Comparison of ENCODE assay signal across 18 cellular contexts in the genomic region with DNA sequence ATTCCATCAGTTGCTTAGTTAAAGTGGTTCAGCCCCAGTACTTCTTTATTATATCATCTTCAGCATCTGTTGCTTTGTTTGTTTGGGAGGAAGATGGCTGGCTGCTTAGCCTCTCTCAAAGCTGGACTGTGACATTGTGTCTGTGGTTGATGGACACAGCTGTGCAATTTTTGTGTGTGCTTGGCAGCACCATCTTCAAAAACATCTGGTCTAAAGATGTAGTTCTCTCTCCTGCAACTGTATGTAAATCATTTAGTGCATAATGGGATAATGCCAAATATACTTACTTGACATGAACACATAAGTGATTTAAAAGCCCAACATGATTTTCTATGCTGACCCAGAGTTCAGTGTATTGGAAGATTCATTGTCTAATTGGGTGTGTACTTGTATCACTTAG.
DNase-seq lines count a peak whose midpoint lies in the region; ATAC-seq, FAIRE-seq and TF ChIP-seq lines count a peak whose summit lies in the region.
"Had no signal": no experiment of that assay in that cellular context is flagged by ENCODE, and none has a peak within 500 bp of the region (broad histone marks: within the 10 kb centered on the region; RNA-seq: fewer than 3 reads in every experiment).

No MANE protein-coding gene starts in this region.

- H3K4me1 Mint-ChIP-seq in astrocyte (ENCODE audit: low read depth, unreplicated experiment), result peaks cover 65% of the 10 kb centered on the region

- H3K27me3 Mint-ChIP-seq in astrocyte (ENCODE audit: low read depth, unreplicated experiment), result no peaks in the 10 kb centered on the region
- H3K27me3 Mint-ChIP-seq: stimulated activated naive CD8-positive, alpha-beta T cell treated with anti-CD3 and anti-CD28 coated beads, Interleukin-15, Interleukin-2, amounts not matched to agents 100 ng/mL and 50 ng/mL, for 24 hours; type B pancreatic cell had no signal

- peaks cover 91% of the 10 kb centered on the region for H3K79me2 ChIP-seq in astrocyte (ENCODE audit: insufficient read depth, low read length)

- no peak overlapping the region for H2AFZ ChIP-seq in astrocyte (ENCODE audit: low read depth, low read length)

- CTCF ChIA-PET in BJ (lab: Yijun Ruan, JAX), result no interaction called here

- no peaks in the 10 kb centered on the region for H3K36me3 Mint-ChIP-seq in astrocyte (ENCODE audit: low read depth, unreplicated experiment)

- H3K4me3 ChIP-seq in BJ (ENCODE audit: low read depth, low read length) (no peak overlapping the region), astrocyte (ENCODE audit: insufficient read depth, low read depth, low read length) (no peak overlapping the region)
- H3K4me3 ChIP-seq: HAP-1, heart left ventricle, ovary had no signal

- H3K4me1 ChIP-seq in astrocyte (ENCODE audit: insufficient read depth, low read length), result peaks cover 30% of the 10 kb centered on the region

- H3K4me3 Mint-ChIP-seq in astrocyte (ENCODE audit: unreplicated experiment), result no peak overlapping the region
- H3K4me3 Mint-ChIP-seq: stimulated activated naive CD8-positive, alpha-beta T cell treated with anti-CD3 and anti-CD28 coated beads, Interleukin-15, Interleukin-2, amounts not matched to agents 100 ng/mL and 50 ng/mL, for 24 hours; type B pancreatic cell had no signal

- H3K27ac ChIP-seq in astrocyte (ENCODE audit: low read depth, low read length), result no peak overlapping the region
- peak overlapping the region; percentile 58 for H3K27ac ChIP-seq in layer of hippocampus (ENCODE audit: low read depth, low read length)
- H3K27ac ChIP-seq: heart left ventricle, ovary had no signal

- H3K36me3 ChIP-seq in BJ (ENCODE audit: control insufficient read depth, insufficient read depth, low read length) (no peaks in the 10 kb centered on the region), astrocyte (ENCODE audit: insufficient read depth, low read length) (no peaks in the 10 kb centered on the region)
- H3K36me3 ChIP-seq: HAP-1, heart left ventricle, ovary had no signal

- H3K9me3 ChIP-seq in astrocyte (ENCODE audit: insufficient read depth, low read depth, low read length), result no peaks in the 10 kb centered on the region
- H3K9me3 ChIP-seq: HAP-1, heart left ventricle, ovary had no signal

- no peak for ATAC-seq in GM19023 (IDR thresholded peaks at IDR 0.05; ENCODE audit: unreplicated experiment)
- ATAC-seq: heart left ventricle had no signal

- no peak overlapping the region for H3K9ac ChIP-seq in astrocyte (ENCODE audit: low read length)

- no peak overlapping the region for H3K4me2 ChIP-seq in astrocyte (ENCODE audit: low read length)

- no peaks in the 10 kb centered on the region for H3K9me3 Mint-ChIP-seq in astrocyte (ENCODE audit: unreplicated experiment)
- H3K9me3 Mint-ChIP-seq: type B pancreatic cell had no signal

- TF ChIP-seq CTCF in BJ (IDR thresholded peaks at IDR 0.05; ENCODE audit: insufficient read depth, low read depth, low read length) (no peak), astrocyte (IDR thresholded peaks at IDR 0.05; ENCODE audit: insufficient read depth, low read depth, low read length) (no peak)

- H3K27me3 ChIP-seq in BJ (ENCODE audit: control insufficient read depth, insufficient read depth, low read length) (no peaks in the 10 kb centered on the region), astrocyte (ENCODE audit: insufficient read depth, low read length) (no peaks in the 10 kb centered on the region), layer of hippocampus (ENCODE audit: control insufficient read depth, insufficient read depth, low read length) (no peaks in the 10 kb centered on the region)
- H3K27me3 ChIP-seq: heart left ventricle, ovary had no signal

- DNase-seq in BJ (ENCODE audit: low read depth) (peak; percentile 68), HCEC 1CT (peak; percentile 55), astrocyte (ENCODE audit: low read depth) (no peak), mucosa of gallbladder (ENCODE audit: low spot score) (no peak), SW 1271 (lab: John Stamatoyannopoulos, UW) (no peak)
- DNase-seq in activated CD4-positive, alpha-beta T cell treated with anti-CD3 and anti-CD28 coated beads for 1 hour, result no peak
- DNase-seq: heart left ventricle, NCI-H1436, NCI-H748 treated with DMSO at 0.1 percent for 48 hours, ovary, T1000 had no signal

- peaks cover 68% of the 10 kb centered on the region for H4K20me1 ChIP-seq in astrocyte (ENCODE audit: insufficient read depth, low read length)

- POLR2A ChIA-PET in BJ (lab: Charles Lee), result no interaction called here

- peak overlapping the region; percentile 72 for H3K27ac Mint-ChIP-seq in astrocyte (ENCODE audit: unreplicated experiment)
- H3K27ac Mint-ChIP-seq: stimulated activated naive CD8-positive, alpha-beta T cell treated with anti-CD3 and anti-CD28 coated beads, Interleukin-15, Interleukin-2, amounts not matched to agents 100 ng/mL and 50 ng/mL, for 24 hours; type B pancreatic cell had no signal

- no peak for FAIRE-seq in astrocyte (lab: Jason Lieb, UNC)
- FAIRE-seq: bronchial epithelial cell, GM19239 had no signal

Comparison
In these comparisons a context has a peak if more than half of its experiments do, and no peak if none do; other contexts are left out.
1. DNase-seq: peak in BJ (single experiment) and HCEC 1CT (single experiment); none in astrocyte (single experiment), mucosa of gallbladder (single experiment), SW 1271 (0 of 2) and activated CD4-positive, alpha-beta T cell treated with anti-CD3 and anti-CD28 coated beads for 1 hour (single experiment).